In genomic region chr17:31266042-31266441, GRCh38 we compare ENCODE assay signal across 11 cellular contexts. TPM values are rescaled to one million over a fixed set of nuclear protein-coding genes. Genes with fewer than 3 reads are reported as not detected.
A peak's percentile ranks its signal among the peaks of the same experiment; 100 is the strongest.
DNase-seq lines count a peak whose midpoint lies in the region; ATAC-seq, FAIRE-seq and TF ChIP-seq lines count a peak whose summit lies in the region.
"Had no signal": no experiment of that assay in that cellular context is flagged by ENCODE, and none has a peak within 500 bp of the region (broad histone marks: within the 10 kb centered on the region; RNA-seq: fewer than 3 reads in every experiment).

No MANE protein-coding gene starts in this region.

- no peak overlapping the region for H2AFZ ChIP-seq in astrocyte (ENCODE audit: low read depth, low read length)

- no peak overlapping the region for H2BK120ac ChIP-seq in mesendoderm (ENCODE audit: low read depth, low read length)

- no peak overlapping the region for H2BK5ac ChIP-seq in mesendoderm (ENCODE audit: low read length)

- DNase-seq in ELR (ENCODE audit: low read depth) = peak; percentile 41
- DNase-seq in HFF-Myc (ENCODE audit: extremely low read depth, low read depth) = no peak
- no peak for DNase-seq in astrocyte (ENCODE audit: low read depth)
- peak; percentile 45 for DNase-seq in mesendoderm
- DNase-seq in NCI-H69 (lab: John Stamatoyannopoulos, UW) = no peak
- DNase-seq: activated effector memory CD4-positive, alpha-beta T cell treated with anti-CD3 and anti-CD28 coated beads, Interleukin-2, amount 50 U/mL, for 16 hours; GDM1; NCI-H2081 had no signal

- FAIRE-seq in astrocyte (lab: Jason Lieb, UNC) = no peak

- H3K9me3 ChIP-seq in astrocyte (ENCODE audit: insufficient read depth, low read depth, low read length) = no peaks in the 10 kb centered on the region

- no peak for ATAC-seq in HG03457 (IDR thresholded peaks at IDR 0.05; ENCODE audit: unreplicated experiment)
- ATAC-seq in HG03045 (IDR thresholded peaks at IDR 0.05; ENCODE audit: unreplicated experiment) = no peak

- H3K4me3 ChIP-seq in HFF-Myc (replicated peaks; ENCODE audit: low read depth, low read length) (no peak overlapping the region), astrocyte (ENCODE audit: insufficient read depth, low read depth, low read length) (no peak overlapping the region), mesendoderm (ENCODE audit: low read length) (no peak overlapping the region)

- WGBS in mesendoderm (ENCODE audit: extremely low coverage, insufficient coverage, low lambda C conversion rate) = no CpG with 5 or more reads among the region's 2 CpGs

- no peaks in the 10 kb centered on the region for H3K9me3 Mint-ChIP-seq in astrocyte (ENCODE audit: unreplicated experiment)
- H3K9me3 Mint-ChIP-seq: nephron had no signal

- no peak overlapping the region for H2AK5ac ChIP-seq in mesendoderm (ENCODE audit: low read length)

- H3K27me3 Mint-ChIP-seq in astrocyte (ENCODE audit: low read depth, unreplicated experiment) = no peaks in the 10 kb centered on the region

- H3K18ac ChIP-seq in mesendoderm (ENCODE audit: low read length) = no peak overlapping the region

- H3K79me2 ChIP-seq in astrocyte (ENCODE audit: insufficient read depth, low read length) = no peaks in the 10 kb centered on the region
- H3K79me2 ChIP-seq in mesendoderm (ENCODE audit: control insufficient read depth, insufficient read depth, low read length) = no peaks in the 10 kb centered on the region

- peaks cover 33% of the 10 kb centered on the region for H3K4me1 Mint-ChIP-seq in astrocyte (ENCODE audit: low read depth, unreplicated experiment)

- H2BK15ac ChIP-seq in mesendoderm (replicated peaks; ENCODE audit: low read depth) = no peak overlapping the region

- H3K56ac ChIP-seq in mesendoderm (ENCODE audit: low read length) = no peak overlapping the region

- H3K27me3 ChIP-seq in astrocyte (ENCODE audit: insufficient read depth, low read length) (no peaks in the 10 kb centered on the region), mesendoderm (ENCODE audit: insufficient read depth, low read length, poor library complexity) (no peaks in the 10 kb centered on the region)

- H4K20me1 ChIP-seq in astrocyte (ENCODE audit: insufficient read depth, low read length) = no peaks in the 10 kb centered on the region

- peaks cover 27% of the 10 kb centered on the region for H3K4me1 ChIP-seq in astrocyte (ENCODE audit: insufficient read depth, low read length)
- peaks cover 1% of the 10 kb centered on the region for H3K4me1 ChIP-seq in mesendoderm (ENCODE audit: control insufficient read depth, low read depth, low read length)

- no peak overlapping the region for H3K4me2 ChIP-seq in astrocyte (ENCODE audit: low read length)
- H3K4me2 ChIP-seq in mesendoderm (ENCODE audit: low read length) = no peak overlapping the region

- H3K4ac ChIP-seq in mesendoderm (ENCODE audit: low read depth, low read length) = no peak overlapping the region

- H3K9ac ChIP-seq in astrocyte (ENCODE audit: low read length) (no peak overlapping the region), mesendoderm (ENCODE audit: low read length) (no peak overlapping the region)

- no peak overlapping the region for H3K23ac ChIP-seq in mesendoderm (ENCODE audit: low read length)

- H3K36me3 Mint-ChIP-seq in astrocyte (ENCODE audit: low read depth, unreplicated experiment) = peaks cover 8% of the 10 kb centered on the region

- H4K8ac ChIP-seq in mesendoderm (ENCODE audit: low read depth, low read length) = no peak overlapping the region

- no peak overlapping the region for H3K27ac Mint-ChIP-seq in astrocyte (ENCODE audit: unreplicated experiment)
- H3K27ac Mint-ChIP-seq: nephron had no signal

- TF ChIP-seq CTCF in HFF-Myc (IDR thresholded peaks at IDR 0.05; ENCODE audit: low read depth, low read length, missing control alignments) (peak; percentile 32), astrocyte (IDR thresholded peaks at IDR 0.05; ENCODE audit: insufficient read depth, low read depth, low read length) (peak; percentile 16)

- H3K4me3 Mint-ChIP-seq in astrocyte (ENCODE audit: unreplicated experiment) = no peak overlapping the region
- H3K4me3 Mint-ChIP-seq: nephron had no signal

- H3K36me3 ChIP-seq in astrocyte (ENCODE audit: insufficient read depth, low read length) = peaks cover 13% of the 10 kb centered on the region
- H3K36me3 ChIP-seq in mesendoderm (ENCODE audit: control insufficient read depth, insufficient read depth, low read length) = no peaks in the 10 kb centered on the region

- H4K5ac ChIP-seq in mesendoderm (ENCODE audit: low read length) = no peak overlapping the region

- H3K27ac ChIP-seq in astrocyte (ENCODE audit: low read depth, low read length) (no peak overlapping the region), mesendoderm (ENCODE audit: low read depth, low read length) (no peak overlapping the region)

- H3K79me1 ChIP-seq in mesendoderm (ENCODE audit: low read length) = no peaks in the 10 kb centered on the region

RNA-seq across cellular contexts. Expression of gene OMG, which starts 31.0 kb away (rescaled TPM):
- not detected in 2 replicates for total RNA-seq in astrocyte
- polyA plus RNA-seq in mesendoderm (2013, experiment 1 of 2) = not detected
- polyA plus RNA-seq in mesendoderm (2013, experiment 2 of 2) = not detected

RNA-seq across cellular contexts. Expression of gene EVI2B, which starts 47.8 kb away (rescaled TPM):
- total RNA-seq in astrocyte = 0.11 TPM in 1 of 2 replicates, not detected in the other
- not detected for polyA plus RNA-seq in mesendoderm (2013, experiment 1 of 2)
- polyA plus RNA-seq in mesendoderm (2013, experiment 2 of 2) = not detected

RNA-seq across cellular contexts. Expression of gene EVI2A, which starts 55.4 kb away (rescaled TPM):
- total RNA-seq in astrocyte = 1.1 TPM in 2 replicates
- not detected for polyA plus RNA-seq in mesendoderm (2013, experiment 1 of 2)
- not detected for polyA plus RNA-seq in mesendoderm (2013, experiment 2 of 2)

Comparison
In these comparisons a context has a peak if more than half of its experiments do, and no peak if none do; other contexts are left out.
1. DNase-seq: peak in ELR (single experiment) and mesendoderm (single experiment); none in HFF-Myc (single experiment), astrocyte (single experiment) and NCI-H69 (single experiment).